1 cellular context compared by ENCODE assay signal in genomic region chr14:90758028-90758889, GRCh38.
TF ChIP-seq lines count a peak whose summit lies in the region.

No MANE protein-coding gene starts in this region.

TF ChIP-seq in IMR-90, 13 proteins besides CTCF, POLR2A, EP300 and RAD21:
- TF ChIP-seq MXI1 (IDR thresholded peaks at IDR 0.05; ENCODE audit: borderline replicate concordance, low read depth, low read length) (no peak), NFE2L2 (IDR thresholded peaks at IDR 0.05; ENCODE audit: low read depth, low read length) (no peak), MAZ (IDR thresholded peaks at IDR 0.05; ENCODE audit: borderline replicate concordance, low read depth, low read length) (peak; percentile 78), MAFK (IDR thresholded peaks at IDR 0.05; ENCODE audit: low read depth, low read length) (peak; percentile 85), SMC3 (IDR thresholded peaks at IDR 0.05; ENCODE audit: low read depth, low read length) (peak; percentile 79), CEBPB (IDR thresholded peaks at IDR 0.05; ENCODE audit: low read depth, low read length) (no peak)
TF ChIP-seq in IMR-90: peak in this region for 3.
